ENCODE assay signal across 1 cellular context in genomic region chr4:40601641-40602040, GRCh38.
TF ChIP-seq lines count a peak whose summit lies in the region.

No MANE protein-coding gene starts in this region.

TF ChIP-seq in GM23338, 12 proteins besides CTCF, POLR2A, EP300 and RAD21 (continued from another document):
- no peak for TF ChIP-seq ZNF331 (CRISPR knock-in tag; IDR thresholded peaks at IDR 0.05; ENCODE audit: low read depth)
- TF ChIP-seq, protein P1, sequence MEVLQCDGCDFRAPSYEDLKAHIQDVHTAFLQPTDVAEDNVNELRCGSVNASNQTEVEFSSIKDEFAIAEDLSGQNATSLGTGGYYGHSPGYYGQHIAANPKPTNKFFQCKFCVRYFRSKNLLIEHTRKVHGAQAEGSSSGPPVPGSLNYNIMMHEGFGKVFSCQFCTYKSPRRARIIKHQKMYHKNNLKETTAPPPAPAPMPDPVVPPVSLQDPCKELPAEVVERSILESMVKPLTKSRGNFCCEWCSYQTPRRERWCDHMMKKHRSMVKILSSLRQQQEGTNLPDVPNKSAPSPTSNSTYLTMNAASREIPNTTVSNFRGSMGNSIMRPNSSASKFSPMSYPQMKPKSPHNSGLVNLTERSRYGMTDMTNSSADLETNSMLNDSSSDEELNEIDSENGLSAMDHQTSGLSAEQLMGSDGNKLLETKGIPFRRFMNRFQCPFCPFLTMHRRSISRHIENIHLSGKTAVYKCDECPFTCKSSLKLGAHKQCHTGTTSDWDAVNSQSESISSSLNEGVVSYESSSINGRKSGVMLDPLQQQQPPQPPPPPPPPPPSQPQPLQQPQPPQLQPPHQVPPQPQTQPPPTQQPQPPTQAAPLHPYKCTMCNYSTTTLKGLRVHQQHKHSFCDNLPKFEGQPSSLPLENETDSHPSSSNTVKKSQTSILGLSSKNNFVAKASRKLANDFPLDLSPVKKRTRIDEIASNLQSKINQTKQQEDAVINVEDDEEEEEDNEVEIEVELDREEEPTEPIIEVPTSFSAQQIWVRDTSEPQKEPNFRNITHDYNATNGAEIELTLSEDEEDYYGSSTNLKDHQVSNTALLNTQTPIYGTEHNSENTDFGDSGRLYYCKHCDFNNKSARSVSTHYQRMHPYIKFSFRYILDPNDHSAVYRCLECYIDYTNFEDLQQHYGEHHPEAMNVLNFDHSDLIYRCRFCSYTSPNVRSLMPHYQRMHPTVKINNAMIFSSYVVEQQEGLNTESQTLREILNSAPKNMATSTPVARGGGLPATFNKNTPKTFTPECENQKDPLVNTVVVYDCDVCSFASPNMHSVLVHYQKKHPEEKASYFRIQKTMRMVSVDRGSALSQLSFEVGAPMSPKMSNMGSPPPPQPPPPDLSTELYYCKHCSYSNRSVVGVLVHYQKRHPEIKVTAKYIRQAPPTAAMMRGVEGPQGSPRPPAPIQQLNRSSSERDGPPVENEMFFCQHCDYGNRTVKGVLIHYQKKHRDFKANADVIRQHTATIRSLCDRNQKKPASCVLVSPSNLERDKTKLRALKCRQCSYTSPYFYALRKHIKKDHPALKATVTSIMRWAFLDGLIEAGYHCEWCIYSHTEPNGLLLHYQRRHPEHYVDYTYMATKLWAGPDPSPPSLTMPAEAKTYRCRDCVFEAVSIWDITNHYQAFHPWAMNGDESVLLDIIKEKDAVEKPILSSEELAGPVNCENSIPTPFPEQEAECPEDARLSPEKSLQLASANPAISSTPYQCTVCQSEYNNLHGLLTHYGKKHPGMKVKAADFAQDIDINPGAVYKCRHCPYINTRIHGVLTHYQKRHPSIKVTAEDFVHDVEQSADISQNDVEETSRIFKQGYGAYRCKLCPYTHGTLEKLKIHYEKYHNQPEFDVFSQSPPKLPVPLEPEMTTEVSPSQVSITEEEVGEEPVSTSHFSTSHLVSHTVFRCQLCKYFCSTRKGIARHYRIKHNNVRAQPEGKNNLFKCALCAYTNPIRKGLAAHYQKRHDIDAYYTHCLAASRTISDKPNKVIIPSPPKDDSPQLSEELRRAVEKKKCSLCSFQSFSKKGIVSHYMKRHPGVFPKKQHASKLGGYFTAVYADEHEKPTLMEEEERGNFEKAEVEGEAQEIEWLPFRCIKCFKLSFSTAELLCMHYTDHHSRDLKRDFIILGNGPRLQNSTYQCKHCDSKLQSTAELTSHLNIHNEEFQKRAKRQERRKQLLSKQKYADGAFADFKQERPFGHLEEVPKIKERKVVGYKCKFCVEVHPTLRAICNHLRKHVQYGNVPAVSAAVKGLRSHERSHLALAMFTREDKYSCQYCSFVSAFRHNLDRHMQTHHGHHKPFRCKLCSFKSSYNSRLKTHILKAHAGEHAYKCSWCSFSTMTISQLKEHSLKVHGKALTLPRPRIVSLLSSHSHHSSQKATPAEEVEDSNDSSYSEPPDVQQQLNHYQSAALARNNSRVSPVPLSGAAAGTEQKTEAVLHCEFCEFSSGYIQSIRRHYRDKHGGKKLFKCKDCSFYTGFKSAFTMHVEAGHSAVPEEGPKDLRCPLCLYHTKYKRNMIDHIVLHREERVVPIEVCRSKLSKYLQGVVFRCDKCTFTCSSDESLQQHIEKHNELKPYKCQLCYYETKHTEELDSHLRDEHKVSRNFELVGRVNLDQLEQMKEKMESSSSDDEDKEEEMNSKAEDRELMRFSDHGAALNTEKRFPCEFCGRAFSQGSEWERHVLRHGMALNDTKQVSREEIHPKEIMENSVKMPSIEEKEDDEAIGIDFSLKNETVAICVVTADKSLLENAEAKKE (CRISPR knock-in tag; IDR thresholded peaks at IDR 0.05): no peak
- TF ChIP-seq CREB1 (CRISPR knock-in tag; IDR thresholded peaks at IDR 0.05; ENCODE audit: low read depth): no peak
- no peak for TF ChIP-seq EZH2 (IDR thresholded peaks at IDR 0.05; ENCODE audit: low read depth, unreplicated experiment)
